ENCODE assay signal across 23 cellular contexts in the genomic region with DNA sequence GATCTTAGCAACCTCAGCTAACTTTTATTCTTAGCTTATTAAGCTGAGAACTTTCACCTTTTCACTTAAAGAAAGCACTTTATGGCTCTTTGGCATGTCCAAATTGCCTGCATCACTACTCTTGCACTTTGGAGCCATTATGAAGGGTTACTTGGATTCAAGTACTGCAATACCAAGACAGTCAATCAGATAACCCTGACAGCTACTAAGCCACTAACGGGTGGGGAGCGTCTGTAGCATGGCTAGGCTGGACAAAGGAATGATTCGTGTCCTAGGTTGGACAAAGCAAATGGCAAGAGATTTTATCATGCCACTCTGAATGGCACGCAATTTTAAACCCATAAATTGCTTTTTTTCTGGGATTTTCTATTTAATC. TPM values are rescaled to one million over a fixed set of nuclear protein-coding genes. Genes with fewer than 3 reads are reported as not detected.
A peak's percentile ranks its signal among the peaks of the same experiment; 100 is the strongest.
DNase-seq lines count a peak whose midpoint lies in the region; ATAC-seq and TF ChIP-seq lines count a peak whose summit lies in the region.
"Had no signal": no experiment of that assay in that cellular context is flagged by ENCODE, and none has a peak within 500 bp of the region (broad histone marks: within the 10 kb centered on the region; RNA-seq: fewer than 3 reads in every experiment).

No MANE protein-coding gene starts in this region.

- CTCF ChIA-PET in PC-9 (lab: Charles Lee): no interaction called here

- 0 out of 2 replicates have a peak overlapping the region, but pooled peaks have one; percentile 43 for H2AFZ ChIP-seq in PC-9

- H3K4me2 ChIP-seq in PC-9: no peak overlapping the region

- H3K9me3 ChIP-seq in PC-9 (ENCODE audit: insufficient read depth, low read depth): no peaks in the 10 kb centered on the region
- H3K9me3 ChIP-seq in colonic mucosa: no peaks in the 10 kb centered on the region
- H3K9me3 ChIP-seq in mucosa of rectum (ENCODE audit: control insufficient read depth in 2 of 2, low read length in 2 of 2): no peaks in the 10 kb centered on the region
- no peaks in the 10 kb centered on the region for H3K9me3 ChIP-seq in tibial artery

- no peaks in the 10 kb centered on the region for H3K36me3 ChIP-seq in PC-9 (ENCODE audit: low read depth)
- H3K36me3 ChIP-seq in colonic mucosa: no peaks in the 10 kb centered on the region
- H3K36me3 ChIP-seq in mucosa of rectum (ENCODE audit: control insufficient read depth in 2 of 2, insufficient read depth in 2 of 2, low read length in 2 of 2): no peaks in the 10 kb centered on the region
- H3K36me3 ChIP-seq in tibial artery: no peaks in the 10 kb centered on the region

- no peak overlapping the region for H3K9ac ChIP-seq in colonic mucosa (ENCODE audit: low read depth in 2 of 2, low read length in 2 of 2)
- H3K9ac ChIP-seq in mucosa of rectum (ENCODE audit: low read depth in 1 of 2, low read length in 2 of 2): no peak overlapping the region

- no peaks in the 10 kb centered on the region for H3K4me1 ChIP-seq in PC-9 (replicated peaks; ENCODE audit: insufficient read depth)
- H3K4me1 ChIP-seq in colonic mucosa: no peaks in the 10 kb centered on the region
- H3K4me1 ChIP-seq in mucosa of rectum (ENCODE audit: control insufficient read depth in 2 of 2, insufficient read depth in 2 of 2, low read length in 2 of 2): peaks cover 0 to 5% of the 10 kb centered on the region in 2 donors
- no peaks in the 10 kb centered on the region for H3K4me1 ChIP-seq in tibial artery

- no peaks in the 10 kb centered on the region for H4K20me1 ChIP-seq in PC-9 (ENCODE audit: insufficient read depth)

- DNase-seq in PC-9 (no peak), colonic mucosa (peak; percentile 39), tibial artery (no peak), NCI-H446 (lab: John Stamatoyannopoulos, UW) (no peak), dorsolateral prefrontal cortex (no peak)
- no peak for DNase-seq in stimulated activated naive CD4-positive, alpha-beta T cell treated with Interleukin-2 at 50 U/mL for 16 hours (lab: John Stamatoyannopoulos, UW)
- DNase-seq: C1 segment of cervical spinal cord; CD4-positive, alpha-beta memory T cell; COR-L47; DMS53; Kasumi-1; NCI-H2029; NCI-H446 treated with DMSO at 0.1 percent for 48 hours; NCI-H526; NCI-H82; SHP77 treated with DMSO at 0.1 percent for 48 hours had no signal

- TF ChIP-seq CTCF in PC-9 (conservative IDR thresholded peaks at IDR 0.05) (no peak), colonic mucosa (IDR thresholded peaks at IDR 0.05) (no peak), tibial artery (IDR thresholded peaks at IDR 0.05) (no peak), dorsolateral prefrontal cortex (IDR thresholded peaks at IDR 0.05 in 54 of 56, conservative IDR thresholded peaks at IDR 0.05 in 2 of 56; ENCODE audit: low read depth in 1 of 56, partially characterized antibody in 56 of 56) (no peak)

- H3K9me2 ChIP-seq in PC-9 (ENCODE audit: insufficient read depth): no peaks in the 10 kb centered on the region

- POLR2A ChIA-PET in PC-9 (lab: Charles Lee; ENCODE audit: unreplicated experiment): no interaction called here

- no peaks in the 10 kb centered on the region for H3K79me2 ChIP-seq in PC-9 (ENCODE audit: low read depth)

- intact Hi-C loops in PC-9 (cut with micrococcal nuclease; ENCODE audit: unreplicated experiment): no loop called here
- intact Hi-C loops in colonic mucosa (cut with DNase I): no loop called here
- intact Hi-C loops in tibial artery (cut with DNase I; ENCODE audit: low total_unique reads): no loop called here
- intact Hi-C loops in dorsolateral prefrontal cortex (cut with DNase I): no loop called here

- peak; percentile 25 for ATAC-seq in HG03432 (IDR thresholded peaks at IDR 0.05; ENCODE audit: unreplicated experiment)
- ATAC-seq: Panc1 had no signal

- H3K27me3 ChIP-seq in PC-9 (ENCODE audit: insufficient read depth, low read depth) (no peaks in the 10 kb centered on the region), colonic mucosa (no peaks in the 10 kb centered on the region), mucosa of rectum (ENCODE audit: control insufficient read depth in 2 of 2, insufficient read depth in 2 of 2, low read length in 2 of 2) (no peaks in the 10 kb centered on the region), tibial artery (no peaks in the 10 kb centered on the region), dorsolateral prefrontal cortex (no peaks in the 10 kb centered on the region)

- no peaks in the 10 kb centered on the region for H3F3A ChIP-seq in PC-9 (ENCODE audit: insufficient read depth, low read depth)

- H3K4me3 ChIP-seq in PC-9 (no peak overlapping the region), colonic mucosa (no peak overlapping the region), mucosa of rectum (ENCODE audit: low read length in 2 of 2) (peak overlapping the region in 1 of 2 donors; percentile 27), tibial artery (no peak overlapping the region), dorsolateral prefrontal cortex (no peak overlapping the region)
- H3K4me3 ChIP-seq: SK-N-MC had no signal

- no TSS peak for BruUV-seq in PC-9 (replicated peaks; lab: Mats Ljungman, UMichigan)

- H3K27ac ChIP-seq in PC-9: no peak overlapping the region
- H3K27ac ChIP-seq in colonic mucosa: peak overlapping the region; percentile 15
- H3K27ac ChIP-seq in mucosa of rectum (ENCODE audit: low read depth in 2 of 2, low read length in 2 of 2): peak overlapping the region; percentile 2 to 14
- no peak overlapping the region for H3K27ac ChIP-seq in tibial artery
- H3K27ac ChIP-seq in dorsolateral prefrontal cortex: no peak overlapping the region
- H3K27ac ChIP-seq: SK-N-MC had no signal

RNA-seq across cellular contexts. Expression of a gene that starts 39.6 kb away (rescaled TPM):
- total RNA-seq in PC-9 (2021) (0.08 and 0.09 TPM in 2 replicates), colonic mucosa (10 to 100 TPM; 15.1 to 44.1 TPM), dorsolateral prefrontal cortex (10 to 100 TPM in 1 of 120 experiments, 1 to 10 TPM in 117, under 1 TPM in 2; 0.75 to 13.6 (median 3.2) TPM)
- total RNA-seq: CD4-positive, alpha-beta memory T cell; G401; HT-29; MCF 10A had no signal

Comparison
In these comparisons a context has a peak if more than half of its experiments do, and no peak if none do; other contexts are left out.
1. H3K27ac ChIP-seq: peak in colonic mucosa (single experiment) and mucosa of rectum (2 of 2); none in PC-9 (single experiment), tibial artery (0 of 2) and dorsolateral prefrontal cortex (0 of 59).